Comparison of ENCODE assay signal across 30 cellular contexts in the genomic region with DNA sequence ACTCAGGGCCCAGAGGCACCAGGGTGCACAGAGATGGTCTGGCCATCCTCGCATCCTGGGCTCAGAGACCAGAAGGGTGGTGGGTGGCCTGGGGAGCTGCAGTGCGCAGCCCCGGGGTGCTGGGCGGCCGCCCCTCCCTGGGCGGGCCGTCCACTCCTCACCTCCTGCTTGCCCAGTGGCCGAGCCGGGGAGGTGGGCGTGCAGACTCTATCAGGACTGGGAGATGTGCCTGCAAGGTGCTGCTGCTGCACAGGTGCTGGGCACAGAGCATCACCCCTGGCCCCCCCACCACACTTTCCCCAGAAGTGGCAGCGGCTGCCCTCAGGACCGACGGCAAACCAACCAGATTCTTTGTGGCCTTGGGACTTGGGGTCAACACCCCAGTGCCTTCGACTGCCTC. TPM values are rescaled to one million over a fixed set of nuclear protein-coding genes. Genes with fewer than 3 reads are reported as not detected.
DNase-seq lines count a peak whose midpoint lies in the region; ATAC-seq and TF ChIP-seq lines count a peak whose summit lies in the region.
"Had no signal": no experiment of that assay in that cellular context is flagged by ENCODE, and none has a peak within 500 bp of the region (broad histone marks: within the 10 kb centered on the region; RNA-seq: fewer than 3 reads in every experiment).

A gene (minus strand): TSS at position 123 of the 400 bp plus-strand sequence. CDS start 77 bp downstream, at position 46.

- 95% methylated on average over 14 of the region's 14 CpGs for whole genome bisulfite sequencing in SK-N-SH (ENCODE audit: low lambda C conversion rate)
- WGBS in GM23248 (ENCODE audit: low coverage in 1 of 2, low lambda C conversion rate in 2 of 2, missing lambda C conversion rate in 2 of 2), 2 experiments, result 93 to 97% methylated on average over 11 to 14 of the region's 14 CpGs
- WGBS in mammary epithelial cell (ENCODE audit: low coverage, missing lambda C conversion rate), result 94% methylated on average over 11 of the region's 14 CpGs

- intact Hi-C loops in mammary epithelial cell (cut with micrococcal nuclease), result no loop called here

- H3K36me3 ChIP-seq in SK-N-SH (replicated peaks in 1 of 2; ENCODE audit: control insufficient read depth in 1 of 2, insufficient read depth in 2 of 2, low read length in 1 of 2), result no peaks in the 10 kb centered on the region
- no peaks in the 10 kb centered on the region for H3K36me3 ChIP-seq in GM23248 (ENCODE audit: low read depth)
- H3K36me3 ChIP-seq in mammary epithelial cell (ENCODE audit: insufficient read depth, low read length), result no peaks in the 10 kb centered on the region
- H3K36me3 ChIP-seq: adrenal gland, brain microvascular endothelial cell, right lobe of liver had no signal

- no peaks in the 10 kb centered on the region for H3F3A ChIP-seq in SK-N-SH (replicated peaks; ENCODE audit: insufficient read depth)
- H3F3A ChIP-seq in GM23248 (ENCODE audit: insufficient read depth), result 0 out of 2 replicates have a peak, but pooled peaks cover 5% of the 10 kb centered on the region

- no peak for TF ChIP-seq CTCF in SK-N-SH (IDR thresholded peaks at IDR 0.05)
- no peak for TF ChIP-seq CTCF in mammary epithelial cell (conservative IDR thresholded peaks at IDR 0.05 in 1 of 2, IDR thresholded peaks at IDR 0.05 in 1 of 2; ENCODE audit: extremely low read depth in 1 of 2, insufficient read depth in 1 of 2, low read depth in 1 of 2, low read length in 2 of 2)
- TF ChIP-seq CTCF in omental fat pad (IDR thresholded peaks at IDR 0.05), result no peak

- H3K9me2 ChIP-seq in SK-N-SH (no peaks in the 10 kb centered on the region), GM23248 (ENCODE audit: insufficient read depth) (no peaks in the 10 kb centered on the region)

- dilution Hi-C loops in mammary epithelial cell (cut with HindIII; ENCODE audit: low sequenced_read_pairs), result no loop called here

- ATAC-seq in SK-N-SH treated with all-trans-retinoic acid at 6 μM for 48 hours (no peak), omental fat pad (ENCODE audit: low FRiP score) (no peak)
- ATAC-seq: CD8-positive, alpha-beta T cell; natural killer cell treated with Interleukin-12 subunit alpha and Interleukin-12 subunit beta and Interleukin-15 and Interleukin-18, amount 100 ng/mL, for 72 hours; stimulated activated memory B cell treated with anti-CD40 and anti-IgM and Interleukin-4, amounts not matched to agents 10 μg/mL and 1 μg/mL and 100 μg/mL, for 72 hours had no signal

- CTCF ChIA-PET in SK-N-SH (lab: Yijun Ruan, JAX) (interaction anchor here (1.2 to 3.1 kb wide), 5 partner anchors 17 to 56 kb away, joined by 4 to 14 read pairs (median 5); a partner anchor contains a TSS), mammary epithelial cell (lab: Charles Lee; ENCODE audit: low non-redundant PET) (no interaction called here)

- no peak for DNase-seq in SK-N-SH
- no peak for DNase-seq in GM23248
- no peak for DNase-seq in mammary epithelial cell
- no peak for DNase-seq in omental fat pad (ENCODE audit: low spot score)
- DNase-seq in AG20443 (ENCODE audit: low spot score), result no peak
- no peak for DNase-seq in mucosa of gallbladder (ENCODE audit: low spot score)
- no peak for DNase-seq in effector CD4-positive, alpha-beta T cell
- DNase-seq: activated CD4-positive, alpha-beta T cell treated with anti-CD3 and anti-CD28 coated beads for 1 hour; activated CD8-positive, alpha-beta memory T cell treated with anti-CD3 and anti-CD28 coated beads for 24 hours; activated gamma-delta T cell; activated T-cell treated with anti-CD3 and anti-CD28 coated beads, Interleukin-2, amount 50 U/mL, for 24 hours; adrenal gland; brain microvascular endothelial cell; CD8-positive, alpha-beta T cell; DMS 273 treated with DMSO at 0.1 percent for 48 hours; KG1; kidney; NCI-H1417 treated with DMSO at 0.1 percent for 48 hours; NCI-H2081 treated with DMSO at 0.1 percent for 48 hours; NCI-H226; right lobe of liver; stimulated activated CD4-positive, alpha-beta T cell treated with anti-CD3 and anti-CD28 coated beads, Interleukin-4, amount 100 ng/mL, for 24 hours; T-helper 2 cell had no signal

- BruUV-seq in mammary epithelial cell (replicated peaks; lab: Mats Ljungman, UMichigan), result no TSS peak

- H3K9ac ChIP-seq in SK-N-SH (no peak within 1 kb of the TSS), GM23248 (no peak within 1 kb of the TSS), mammary epithelial cell (ENCODE audit: insufficient read depth, low read length) (no peak within 1 kb of the TSS)
- H3K9ac ChIP-seq: parathyroid adenoma had no signal

- TF ChIP-seq RAD21 in SK-N-SH (IDR thresholded peaks at IDR 0.05; ENCODE audit: low read length), result no peak

- H3K79me2 ChIP-seq in SK-N-SH (ENCODE audit: insufficient read depth) (no peaks in the 10 kb centered on the region), GM23248 (ENCODE audit: insufficient read depth) (no peaks in the 10 kb centered on the region), mammary epithelial cell (ENCODE audit: insufficient read depth, low read length) (no peaks in the 10 kb centered on the region)
- H3K79me2 ChIP-seq: parathyroid adenoma had no signal

- H3K4me2 ChIP-seq in SK-N-SH (0 out of 2 replicates have a peak within 1 kb of the TSS, but pooled peaks have one; percentile 56), GM23248 (ENCODE audit: unreplicated experiment) (peak within 1 kb of the TSS; percentile 1), mammary epithelial cell (ENCODE audit: insufficient read depth, low read depth, low read length) (peak within 1 kb of the TSS; percentile 73)

- no peaks in the 10 kb centered on the region for H3K9me3 ChIP-seq in SK-N-SH
- H3K9me3 ChIP-seq in GM23248 (ENCODE audit: low read depth), result no peaks in the 10 kb centered on the region
- H3K9me3 ChIP-seq in mammary epithelial cell (replicated peaks; ENCODE audit: insufficient read depth, low read length), result no peaks in the 10 kb centered on the region
- H3K9me3 ChIP-seq: adrenal gland, right lobe of liver had no signal

- H3K4me3 ChIP-seq in SK-N-SH (ENCODE audit: low read depth in 2 of 2, low read length in 1 of 2), result no peak within 1 kb of the TSS
- no peak within 1 kb of the TSS for H3K4me3 ChIP-seq in GM23248
- H3K4me3 ChIP-seq in mammary epithelial cell (replicated peaks in 1 of 3; ENCODE audit: insufficient read depth in 1 of 3, low read depth in 2 of 3, low read length in 3 of 3), result no peak within 1 kb of the TSS
- H3K4me3 ChIP-seq: adrenal gland, right lobe of liver, SK-N-MC had no signal

- no peaks in the 10 kb centered on the region for H3K27me3 ChIP-seq in SK-N-SH (ENCODE audit: insufficient read depth)
- H3K27me3 ChIP-seq in GM23248 (replicated peaks; ENCODE audit: insufficient read depth), result no peaks in the 10 kb centered on the region
- H3K27me3 ChIP-seq in mammary epithelial cell (ENCODE audit: insufficient read depth, low read length), result no peaks in the 10 kb centered on the region
- H3K27me3 ChIP-seq: adrenal gland, brain microvascular endothelial cell, right lobe of liver had no signal

- no peaks in the 10 kb centered on the region for H4K20me1 ChIP-seq in SK-N-SH (ENCODE audit: insufficient read depth)
- no peaks in the 10 kb centered on the region for H4K20me1 ChIP-seq in GM23248 (ENCODE audit: insufficient read depth)
- H4K20me1 ChIP-seq in mammary epithelial cell (ENCODE audit: insufficient read depth, low read length), result no peaks in the 10 kb centered on the region

- in situ Hi-C loops in GM23248 (cut with MboI), result no loop called here
- in situ Hi-C loops in mammary epithelial cell (cut with MboI; ENCODE audit: low sequenced_read_pairs in 2 of 2), result no loop called here

- TF ChIP-seq EP300 in SK-N-SH (IDR thresholded peaks at IDR 0.05; ENCODE audit: borderline replicate concordance in 1 of 2, low read depth in 1 of 2, low read length in 1 of 2), result no peak

- H3K27ac ChIP-seq in SK-N-SH (ENCODE audit: low read depth in 2 of 2, low read length in 1 of 2) (no peak within 1 kb of the TSS), GM23248 (no peak within 1 kb of the TSS), mammary epithelial cell (ENCODE audit: insufficient read depth, low read depth, low read length) (no peak within 1 kb of the TSS)
- H3K27ac ChIP-seq: 22Rv1, adrenal gland, brain microvascular endothelial cell, parathyroid adenoma, right lobe of liver, SK-N-MC had no signal

- H3K4me1 ChIP-seq in SK-N-SH (ENCODE audit: control insufficient read depth in 1 of 2, insufficient read depth in 2 of 2, low read depth in 1 of 2, low read length in 1 of 2), result peaks cover 6 to 12% of the 10 kb centered on the region in 2 experiments; a peak in 3 of 4 replicates
- peaks cover 13% of the 10 kb centered on the region for H3K4me1 ChIP-seq in GM23248 (ENCODE audit: insufficient read depth)
- peaks cover 23% of the 10 kb centered on the region for H3K4me1 ChIP-seq in mammary epithelial cell (ENCODE audit: insufficient read depth, low read length)
- H3K4me1 ChIP-seq: adrenal gland, right lobe of liver had no signal

- H2AFZ ChIP-seq in SK-N-SH (ENCODE audit: low read depth) (no peak within 1 kb of the TSS), GM23248 (no peak within 1 kb of the TSS), mammary epithelial cell (ENCODE audit: low read depth, low read length) (no peak within 1 kb of the TSS)
- H2AFZ ChIP-seq: parathyroid adenoma had no signal

- POLR2A ChIA-PET in SK-N-SH (lab: Yijun Ruan, JAX), result no interaction called here

TF ChIP-seq in SK-N-SH, 30 proteins besides CTCF, POLR2A, EP300 and RAD21 (continues in another document):
- TF ChIP-seq SMC3 (IDR thresholded peaks at IDR 0.05; ENCODE audit: low read depth, low read length), result no peak
- no peak for TF ChIP-seq SIN3A (IDR thresholded peaks at IDR 0.05; ENCODE audit: borderline replicate concordance, low read depth, low read length)
- no peak for TF ChIP-seq GABPA (IDR thresholded peaks at IDR 0.05; ENCODE audit: low read depth)
- no peak for TF ChIP-seq EZH2phosphoT487 (IDR thresholded peaks at IDR 0.05; ENCODE audit: borderline replicate concordance, low read depth)
- no peak for TF ChIP-seq MXI1 (IDR thresholded peaks at IDR 0.05; ENCODE audit: low read depth, low read length)

TF ChIP-seq in SK-N-SH treated with all-trans-retinoic acid at 6 μM for 48 hours, 23 proteins besides CTCF, POLR2A, EP300 and RAD21 (continues in another document):
- no peak for TF ChIP-seq OSR1 (CRISPR knock-in tag; IDR thresholded peaks at IDR 0.05)
- TF ChIP-seq ESRRG (CRISPR knock-in tag; IDR thresholded peaks at IDR 0.05), result no peak
- TF ChIP-seq BACH2 (CRISPR knock-in tag; IDR thresholded peaks at IDR 0.05; ENCODE audit: borderline replicate concordance), result no peak
- no peak for TF ChIP-seq ZNF565 (CRISPR knock-in tag; conservative IDR thresholded peaks at IDR 0.05; ENCODE audit: low read depth)
- TF ChIP-seq ARNTL (CRISPR knock-in tag; IDR thresholded peaks at IDR 0.05; ENCODE audit: borderline replicate concordance, low read depth), result no peak

RNA-seq across cellular contexts. Expression of the gene that starts here (rescaled TPM):
- not detected in 2 replicates for polyA plus RNA-seq in SK-N-SH (2012; rRNA removed)
- under 0.01 TPM in 1 of 2 replicates, not detected in the other for polyA plus RNA-seq in SK-N-SH (2012; cell fraction: cytosol; rRNA removed)
- not detected in 2 replicates for polyA plus RNA-seq in SK-N-SH (2012; cell fraction: nucleus; rRNA removed)
- not detected in 2 replicates for total RNA-seq in GM23248 (2014; rRNA removed; shearing (Covaris generic))
- polyA plus RNA-seq in GM23248 (2016; fragmentation: Nextera tagmentation; extraction: Ambion mirVana), result not detected in 2 replicates
- not detected for total RNA-seq in mammary epithelial cell
- 0.01 TPM for polyA plus RNA-seq in mammary epithelial cell
- not detected for polyA minus RNA-seq in mammary epithelial cell
- total RNA-seq in omental fat pad, result 10 to 100 TPM in 3 of 4 donors, 1 to 10 TPM in 1; 7.0 to 43.3 (median 15.1) TPM
- 1.2 TPM for total RNA-seq in mucosa of gallbladder
- total RNA-seq: chondrocyte had no signal

Comparison
In these comparisons a context has a peak if more than half of its experiments do, and no peak if none do; other contexts are left out.
1. H3K4me2 ChIP-seq: peak in every context shown above with its lines; median percentile 73 in mammary epithelial cell; 56 in SK-N-SH; 1 in GM23248.